Comparison of ENCODE assay signal across 1 cellular context in the genomic region with DNA sequence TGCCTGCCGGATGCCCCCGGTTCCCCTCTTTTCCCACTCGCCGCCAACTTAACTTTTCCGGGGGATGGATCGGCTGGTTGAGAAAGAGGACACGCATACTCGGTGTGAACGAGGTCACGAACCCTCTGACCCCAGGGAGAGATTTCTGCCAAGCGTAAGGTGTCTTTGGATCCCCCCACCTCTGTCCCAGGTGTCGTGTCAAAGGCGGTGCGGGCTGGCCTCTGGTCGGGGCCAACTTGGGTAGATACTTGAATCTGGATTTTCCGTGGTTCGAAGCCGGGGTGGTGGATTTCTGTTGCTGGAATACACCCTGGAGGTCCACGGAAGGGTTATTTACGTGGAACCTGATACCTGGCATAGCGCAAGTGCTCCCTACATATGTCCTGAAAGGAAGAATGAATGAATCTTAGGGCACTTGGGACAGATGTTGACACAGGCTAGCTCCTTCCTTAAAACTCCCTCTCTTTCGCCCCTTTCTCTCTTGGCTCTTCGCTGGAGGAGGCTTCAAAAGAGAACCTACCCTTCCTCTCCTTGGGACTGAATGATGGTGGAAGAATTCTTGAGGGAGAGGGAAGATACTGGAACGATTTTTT.
TF ChIP-seq lines count a peak whose summit lies in the region.

No MANE protein-coding gene starts in this region.

TF ChIP-seq in H1, 55 proteins besides CTCF, POLR2A, EP300 and RAD21:
- peak; percentile 25 for TF ChIP-seq EZH2 (IDR thresholded peaks at IDR 0.05; ENCODE audit: low read depth, low read length, severe bottlenecking)
- no peak for TF ChIP-seq HDAC2 (IDR thresholded peaks at IDR 0.05; ENCODE audit: borderline replicate concordance in 1 of 2, low read depth in 2 of 2, low read length in 2 of 2)
- TF ChIP-seq, protein P1, sequence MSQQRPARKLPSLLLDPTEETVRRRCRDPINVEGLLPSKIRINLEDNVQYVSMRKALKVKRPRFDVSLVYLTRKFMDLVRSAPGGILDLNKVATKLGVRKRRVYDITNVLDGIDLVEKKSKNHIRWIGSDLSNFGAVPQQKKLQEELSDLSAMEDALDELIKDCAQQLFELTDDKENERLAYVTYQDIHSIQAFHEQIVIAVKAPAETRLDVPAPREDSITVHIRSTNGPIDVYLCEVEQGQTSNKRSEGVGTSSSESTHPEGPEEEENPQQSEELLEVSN (IDR thresholded peaks at IDR 0.05): peak; percentile 27; the same call in 1 of the 2 replicates
- TF ChIP-seq SIN3A (conservative IDR thresholded peaks at IDR 0.05 in 1 of 2, IDR thresholded peaks at IDR 0.05 in 1 of 2; ENCODE audit: low read depth in 1 of 2, low read length in 2 of 2): 0 out of 4 replicates have a peak, but pooled peaks of 1 of the 2 experiments have one; percentile 2
